ENCODE assay signal across 1 cellular context in the genomic region with DNA sequence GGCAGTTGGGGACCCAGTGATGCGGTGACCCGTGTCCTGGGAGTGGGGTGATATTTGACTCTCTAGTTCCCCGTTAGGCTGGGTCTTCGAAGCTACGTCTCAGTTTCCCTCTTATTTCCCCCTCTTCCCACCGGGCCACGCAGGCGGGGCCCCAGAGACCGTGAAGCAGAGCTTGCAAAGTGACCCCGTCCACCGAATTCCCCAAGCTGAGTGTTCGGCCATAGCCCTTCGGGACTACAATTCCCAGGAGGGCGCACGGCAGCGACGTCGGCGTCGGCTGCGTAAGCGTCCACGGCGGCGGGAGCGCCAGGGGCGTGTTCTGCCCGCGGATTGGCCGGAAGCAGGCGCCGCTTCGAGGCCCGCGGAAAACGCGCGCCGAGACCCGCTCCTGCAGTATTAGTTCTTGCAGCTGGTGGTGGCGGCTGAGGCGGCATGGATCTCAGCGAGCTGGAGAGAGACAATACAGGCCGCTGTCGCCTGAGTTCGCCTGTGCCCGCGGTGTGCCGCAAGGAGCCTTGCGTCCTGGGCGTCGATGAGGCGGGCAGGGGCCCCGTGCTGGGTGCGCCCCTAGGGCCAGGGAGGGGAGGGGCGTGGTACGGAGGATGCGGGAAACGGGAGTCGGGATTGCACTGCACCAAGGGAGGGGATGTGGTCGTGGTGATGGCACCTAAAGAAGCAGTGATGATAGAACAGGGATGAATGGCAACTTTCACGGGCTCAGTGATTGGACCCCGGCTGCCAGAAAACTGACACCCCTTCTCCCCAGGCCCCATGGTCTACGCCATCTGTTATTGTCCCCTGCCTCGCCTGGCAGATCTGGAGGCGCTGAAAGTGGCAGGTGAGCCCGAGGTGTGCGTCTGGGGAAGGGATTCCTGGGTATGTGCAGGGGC.
TF ChIP-seq lines count a peak whose summit lies in the region.

Gene RNASEH2A, plus strand, starts transcription at position 343 of the 890 bp plus-strand sequence. Its CDS starts 90 bp downstream, at position 433.

TF ChIP-seq in HEK293, 187 proteins besides CTCF, POLR2A, EP300 and RAD21 (continued from another document and continues in another):
- TF ChIP-seq, protein P1, sequence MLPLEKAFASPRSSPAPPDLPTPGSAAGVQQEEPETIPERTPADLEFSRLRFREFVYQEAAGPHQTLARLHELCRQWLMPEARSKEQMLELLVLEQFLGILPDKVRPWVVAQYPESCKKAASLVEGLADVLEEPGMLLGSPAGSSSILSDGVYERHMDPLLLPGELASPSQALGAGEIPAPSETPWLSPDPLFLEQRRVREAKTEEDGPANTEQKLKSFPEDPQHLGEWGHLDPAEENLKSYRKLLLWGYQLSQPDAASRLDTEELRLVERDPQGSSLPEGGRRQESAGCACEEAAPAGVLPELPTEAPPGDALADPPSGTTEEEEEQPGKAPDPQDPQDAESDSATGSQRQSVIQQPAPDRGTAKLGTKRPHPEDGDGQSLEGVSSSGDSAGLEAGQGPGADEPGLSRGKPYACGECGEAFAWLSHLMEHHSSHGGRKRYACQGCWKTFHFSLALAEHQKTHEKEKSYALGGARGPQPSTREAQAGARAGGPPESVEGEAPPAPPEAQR (tag by site-specific recombination; IDR thresholded peaks at IDR 0.05): 0 out of 2 replicates have a peak, but pooled peaks have one; percentile 41
- TF ChIP-seq ZNF610 (tag by site-specific recombination; IDR thresholded peaks at IDR 0.05; ENCODE audit: borderline replicate concordance) (peak; percentile 83; the same call in 1 of the 2 replicates), PATZ1 (tag by site-specific recombination; IDR thresholded peaks at IDR 0.05) (peak; percentile 86), ZNF544 (tag by site-specific recombination; IDR thresholded peaks at IDR 0.05) (no peak), ZNF350 (tag by site-specific recombination; IDR thresholded peaks at IDR 0.05) (no peak), SP2 (tag by site-specific recombination; IDR thresholded peaks at IDR 0.05) (peak; percentile 77), ZNF223 (tag by site-specific recombination; IDR thresholded peaks at IDR 0.05) (no peak), ZBTB17 (tag by site-specific recombination; IDR thresholded peaks at IDR 0.05) (peak; percentile 63), PRDM6 (tag by site-specific recombination; IDR thresholded peaks at IDR 0.05) (no peak), ZNF654 (tag by site-specific recombination; IDR thresholded peaks at IDR 0.05; ENCODE audit: low read depth) (no peak), FEZF1 (tag by site-specific recombination; IDR thresholded peaks at IDR 0.05) (no peak), ZBTB7A (tag by site-specific recombination; IDR thresholded peaks at IDR 0.05; ENCODE audit: low read depth) (peak; percentile 70; the same call in 1 of the 2 replicates), ZNF670 (tag by site-specific recombination; IDR thresholded peaks at IDR 0.05; ENCODE audit: low read depth) (no peak), SCRT1 (tag by site-specific recombination; IDR thresholded peaks at IDR 0.05; ENCODE audit: borderline replicate concordance) (no peak), ATF2 (tag by site-specific recombination; IDR thresholded peaks at IDR 0.05; ENCODE audit: low read depth) (no peak), BCL11B (tag by site-specific recombination; IDR thresholded peaks at IDR 0.05; ENCODE audit: low read depth) (peak; percentile 72; the same call in 1 of the 2 replicates), ZNF366 (tag by site-specific recombination; conservative IDR thresholded peaks at IDR 0.05) (no peak), ZSCAN23 (tag by site-specific recombination; IDR thresholded peaks at IDR 0.05) (peak; percentile 74; the same call in 1 of the 2 replicates), ZNF768 (tag by site-specific recombination; IDR thresholded peaks at IDR 0.05) (no peak), SP3 (tag by site-specific recombination; IDR thresholded peaks at IDR 0.05) (peak; percentile 85), YY1 (tag by site-specific recombination; IDR thresholded peaks at IDR 0.05) (peak; percentile 42; the same call in 1 of the 2 replicates), ZNF335 (tag by site-specific recombination; conservative IDR thresholded peaks at IDR 0.05) (peak; percentile 97), ZNF398 (tag by site-specific recombination; IDR thresholded peaks at IDR 0.05) (peak; percentile 56; the same call in 1 of the 2 replicates), ZNF558 (tag by site-specific recombination; IDR thresholded peaks at IDR 0.05) (no peak), ZSCAN30 (tag by site-specific recombination; IDR thresholded peaks at IDR 0.05) (peak; percentile 35; the same call in 1 of the 2 replicates), ZNF510 (tag by site-specific recombination; IDR thresholded peaks at IDR 0.05; ENCODE audit: insufficient replicate concordance) (no peak), ZBTB49 (tag by site-specific recombination; IDR thresholded peaks at IDR 0.05; ENCODE audit: low read depth) (no peak), KLF9 (tag by site-specific recombination; IDR thresholded peaks at IDR 0.05; ENCODE audit: low read depth) (peak; percentile 97), ZNF449 (tag by site-specific recombination; IDR thresholded peaks at IDR 0.05) (no peak)
- TF ChIP-seq, protein P2, sequence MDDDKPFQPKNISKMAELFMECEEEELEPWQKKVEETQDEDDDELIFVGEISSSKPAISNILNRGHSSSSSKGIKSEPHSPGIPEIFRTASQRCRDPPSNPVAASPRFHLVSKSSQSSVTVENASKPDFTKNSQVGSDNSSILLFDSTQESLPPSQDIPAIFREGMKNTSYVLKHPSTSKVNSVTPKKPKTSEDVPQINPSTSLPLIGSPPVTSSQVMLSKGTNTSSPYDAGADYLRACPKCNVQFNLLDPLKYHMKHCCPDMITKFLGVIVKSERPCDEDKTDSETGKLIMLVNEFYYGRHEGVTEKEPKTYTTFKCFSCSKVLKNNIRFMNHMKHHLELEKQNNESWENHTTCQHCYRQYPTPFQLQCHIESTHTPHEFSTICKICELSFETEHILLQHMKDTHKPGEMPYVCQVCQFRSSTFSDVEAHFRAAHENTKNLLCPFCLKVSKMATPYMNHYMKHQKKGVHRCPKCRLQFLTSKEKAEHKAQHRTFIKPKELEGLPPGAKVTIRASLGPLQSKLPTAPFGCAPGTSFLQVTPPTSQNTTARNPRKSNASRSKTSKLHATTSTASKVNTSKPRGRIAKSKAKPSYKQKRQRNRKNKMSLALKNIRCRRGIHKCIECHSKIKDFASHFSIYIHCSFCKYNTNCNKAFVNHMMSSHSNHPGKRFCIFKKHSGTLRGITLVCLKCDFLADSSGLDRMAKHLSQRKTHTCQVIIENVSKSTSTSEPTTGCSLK (tag by site-specific recombination; IDR thresholded peaks at IDR 0.05): no peak
- TF ChIP-seq, protein P3, sequence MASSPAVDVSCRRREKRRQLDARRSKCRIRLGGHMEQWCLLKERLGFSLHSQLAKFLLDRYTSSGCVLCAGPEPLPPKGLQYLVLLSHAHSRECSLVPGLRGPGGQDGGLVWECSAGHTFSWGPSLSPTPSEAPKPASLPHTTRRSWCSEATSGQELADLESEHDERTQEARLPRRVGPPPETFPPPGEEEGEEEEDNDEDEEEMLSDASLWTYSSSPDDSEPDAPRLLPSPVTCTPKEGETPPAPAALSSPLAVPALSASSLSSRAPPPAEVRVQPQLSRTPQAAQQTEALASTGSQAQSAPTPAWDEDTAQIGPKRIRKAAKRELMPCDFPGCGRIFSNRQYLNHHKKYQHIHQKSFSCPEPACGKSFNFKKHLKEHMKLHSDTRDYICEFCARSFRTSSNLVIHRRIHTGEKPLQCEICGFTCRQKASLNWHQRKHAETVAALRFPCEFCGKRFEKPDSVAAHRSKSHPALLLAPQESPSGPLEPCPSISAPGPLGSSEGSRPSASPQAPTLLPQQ (tag by site-specific recombination; IDR thresholded peaks at IDR 0.05): peak; percentile 89
- TF ChIP-seq, protein P4, sequence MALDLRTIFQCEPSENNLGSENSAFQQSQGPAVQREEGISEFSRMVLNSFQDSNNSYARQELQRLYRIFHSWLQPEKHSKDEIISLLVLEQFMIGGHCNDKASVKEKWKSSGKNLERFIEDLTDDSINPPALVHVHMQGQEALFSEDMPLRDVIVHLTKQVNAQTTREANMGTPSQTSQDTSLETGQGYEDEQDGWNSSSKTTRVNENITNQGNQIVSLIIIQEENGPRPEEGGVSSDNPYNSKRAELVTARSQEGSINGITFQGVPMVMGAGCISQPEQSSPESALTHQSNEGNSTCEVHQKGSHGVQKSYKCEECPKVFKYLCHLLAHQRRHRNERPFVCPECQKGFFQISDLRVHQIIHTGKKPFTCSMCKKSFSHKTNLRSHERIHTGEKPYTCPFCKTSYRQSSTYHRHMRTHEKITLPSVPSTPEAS (tag by site-specific recombination; IDR thresholded peaks at IDR 0.05): no peak
